25 cellular contexts compared by ENCODE assay signal in genomic region chr5:81753429-81753828, GRCh38. TPM values are rescaled to one million over a fixed set of nuclear protein-coding genes. Genes with fewer than 3 reads are reported as not detected.
DNase-seq lines count a peak whose midpoint lies in the region; ATAC-seq, FAIRE-seq and TF ChIP-seq lines count a peak whose summit lies in the region.
"Had no signal": no experiment of that assay in that cellular context is flagged by ENCODE, and none has a peak within 500 bp of the region (broad histone marks: within the 10 kb centered on the region; RNA-seq: fewer than 3 reads in every experiment).

No MANE protein-coding gene starts in this region.

- 0% methylated on average over 1 of the region's 2 CpGs; no CpG with 5 or more reads in 1 of the 2 experiments for WGBS in IMR-90 (ENCODE audit: extremely low coverage in 2 of 2, insufficient read length in 1 of 2), 2 experiments

- peaks cover 4 to 11% of the 10 kb centered on the region in 2 experiments for H3K79me1 ChIP-seq in IMR-90 (ENCODE audit: low read depth in 1 of 2, low read length in 2 of 2)

- TF ChIP-seq POLR2A in IMR-90 (IDR thresholded peaks at IDR 0.05; ENCODE audit: low read depth, low read length) = no peak

- no peak for FAIRE-seq in urothelium cell line (lab: Jason Lieb, UNC)
- FAIRE-seq: HTR-8/SVneo, kidney had no signal

- no peak overlapping the region for H3K9ac ChIP-seq in IMR-90 (ENCODE audit: low read depth, low read length)

- H3K27me3 Mint-ChIP-seq in CD4-positive, alpha-beta T cell = no peaks in the 10 kb centered on the region
- no peaks in the 10 kb centered on the region for H3K27me3 Mint-ChIP-seq in chondrocyte (ENCODE audit: low read depth)
- no peaks in the 10 kb centered on the region for H3K27me3 Mint-ChIP-seq in progenitor cell of endocrine pancreas
- peaks cover 6 to 13% of the 10 kb centered on the region in 2 donors for H3K27me3 Mint-ChIP-seq in effector memory CD8-positive, alpha-beta T cell
- H3K27me3 Mint-ChIP-seq: activated T-helper 17 cell treated with anti-CD3 and anti-CD28 coated beads, Interleukin-2, amount 50 U/mL, for 72 hours had no signal

- H3K36me3 ChIP-seq in IMR-90 (ENCODE audit: control insufficient read depth, insufficient read depth, low read length) = no peaks in the 10 kb centered on the region
- H3K36me3 ChIP-seq: ovary, right lobe of liver had no signal

- 0 out of 3 replicates have a peak overlapping the region, but pooled peaks have one; percentile 42 for H2BK15ac ChIP-seq in IMR-90 (ENCODE audit: low read depth, low read length)

- H3K56ac ChIP-seq in IMR-90 (ENCODE audit: extremely low read depth, insufficient read depth, low read length) = no peak overlapping the region

- intact Hi-C loops in CD4-positive, alpha-beta T cell (cut with DNase I, micrococcal nuclease) = loop anchor here (5.0 to 10.0 kb wide), 5 partner anchors 34 to 521 kb away; partner anchors contain the start of gene RPS23 (in 1 of the 2)
- intact Hi-C loops in IMR-90 (cut with micrococcal nuclease) = loop anchor here (10.0 kb wide), 1 partner anchor 449 kb away; the partner anchor contains the start of gene ZCCHC9

- H2AFZ ChIP-seq in IMR-90 (replicated peaks; ENCODE audit: low read length, poor library complexity) = no peak overlapping the region

- CTCF ChIA-PET in CD4-positive, alpha-beta T cell (lab: Charles Lee) = no interaction called here
- CTCF ChIA-PET in IMR-90 (lab: Yijun Ruan, JAX) = no interaction called here

- H3K9me3 ChIP-seq in CD4-positive, alpha-beta T cell (ENCODE audit: control insufficient read depth, low read length) = no peaks in the 10 kb centered on the region
- no peaks in the 10 kb centered on the region for H3K9me3 ChIP-seq in IMR-90 (ENCODE audit: control insufficient read depth, insufficient read depth, low read length)
- H3K9me3 ChIP-seq: ovary, right lobe of liver had no signal

- peak overlapping the region; percentile 22 for H3K27ac Mint-ChIP-seq in CD4-positive, alpha-beta T cell
- H3K27ac Mint-ChIP-seq in chondrocyte (ENCODE audit: unreplicated experiment) (peak overlapping the region; percentile 73), progenitor cell of endocrine pancreas (no peak overlapping the region)
- H3K27ac Mint-ChIP-seq in effector memory CD8-positive, alpha-beta T cell = no peak overlapping the region
- H3K27ac Mint-ChIP-seq: activated naive CD8-positive, alpha-beta T cell treated with anti-CD3 and anti-CD28 coated beads, Interleukin-2, amount 10 ng/mL, durations not matched to agents 7 days and 5 days; activated T-helper 17 cell treated with anti-CD3 and anti-CD28 coated beads, Interleukin-2, amount 50 U/mL, for 72 hours had no signal

- in situ Hi-C loops in IMR-90 (cut with MboI; ENCODE audit: low sequenced_read_pairs) = loop anchor here (25.0 kb wide), 1 partner anchor 409 kb away; no protein-coding TSS in a partner anchor

- no peak overlapping the region for H4K91ac ChIP-seq in IMR-90 (ENCODE audit: insufficient read depth, low read depth, low read length)

- peaks cover 5% of the 10 kb centered on the region for H3K9me1 ChIP-seq in IMR-90 (ENCODE audit: insufficient read depth, low read length)

- no peak overlapping the region for H3K18ac ChIP-seq in IMR-90 (ENCODE audit: low read depth, low read length)

- no peaks in the 10 kb centered on the region for H3K9me3 Mint-ChIP-seq in CD4-positive, alpha-beta T cell
- H3K9me3 Mint-ChIP-seq in chondrocyte (ENCODE audit: low read depth) = no peaks in the 10 kb centered on the region
- H3K9me3 Mint-ChIP-seq in progenitor cell of endocrine pancreas (ENCODE audit: low read depth) = no peaks in the 10 kb centered on the region
- H3K9me3 Mint-ChIP-seq in effector memory CD8-positive, alpha-beta T cell = no peaks in the 10 kb centered on the region
- H3K9me3 Mint-ChIP-seq: activated naive CD8-positive, alpha-beta T cell treated with anti-CD3 and anti-CD28 coated beads, Interleukin-2, amount 10 ng/mL, durations not matched to agents 7 days and 5 days; activated T-helper 17 cell treated with anti-CD3 and anti-CD28 coated beads, Interleukin-2, amount 50 U/mL, for 72 hours had no signal

- H3K27me3 ChIP-seq in CD4-positive, alpha-beta T cell (ENCODE audit: control insufficient read depth, insufficient read depth, low read length) = no peaks in the 10 kb centered on the region
- H3K27me3 ChIP-seq in IMR-90 (ENCODE audit: control insufficient read depth, insufficient read depth, low read length) = no peaks in the 10 kb centered on the region
- H3K27me3 ChIP-seq: ovary, right lobe of liver had no signal

- H3K23ac ChIP-seq in IMR-90 (ENCODE audit: low read depth, low read length) = no peak overlapping the region

- no peak overlapping the region for H2BK20ac ChIP-seq in IMR-90 (ENCODE audit: low read depth, low read length)

- H3K27ac ChIP-seq in CD4-positive, alpha-beta T cell (ENCODE audit: low read depth, low read length) = no peak overlapping the region
- no peak overlapping the region for H3K27ac ChIP-seq in IMR-90 (ENCODE audit: insufficient read depth, low read length)
- H3K27ac ChIP-seq: ovary, right lobe of liver had no signal

- no peak overlapping the region for H3K4me3 ChIP-seq in IMR-90 (ENCODE audit: insufficient read depth, low read depth, low read length)
- H3K4me3 ChIP-seq: lung, ovary, right lobe of liver had no signal

- no peak for ATAC-seq in CD4-positive, alpha-beta T cell (ENCODE audit: poor library complexity)
- no peak for ATAC-seq in IMR-90 (ENCODE audit: low read depth)
- no peak for ATAC-seq in omental fat pad (ENCODE audit: low FRiP score)
- ATAC-seq in effector memory CD8-positive, alpha-beta T cell (replicated peaks) = no peak
- ATAC-seq: activated T-helper 17 cell treated with anti-CD3 and anti-CD28 coated beads, Interleukin-2, amount 50 U/mL, for 72 hours; esophagus mucosa; PC-3; right lobe of liver had no signal

- peak overlapping the region; percentile 68 for H3K4me3 Mint-ChIP-seq in CD4-positive, alpha-beta T cell
- H3K4me3 Mint-ChIP-seq in chondrocyte (ENCODE audit: unreplicated experiment) (no peak overlapping the region), progenitor cell of endocrine pancreas (ENCODE audit: low read depth) (peak overlapping the region; percentile 40)
- no peak overlapping the region for H3K4me3 Mint-ChIP-seq in effector memory CD8-positive, alpha-beta T cell
- H3K4me3 Mint-ChIP-seq: activated naive CD8-positive, alpha-beta T cell treated with anti-CD3 and anti-CD28 coated beads, Interleukin-2, amount 10 ng/mL, durations not matched to agents 7 days and 5 days; activated T-helper 17 cell treated with anti-CD3 and anti-CD28 coated beads, Interleukin-2, amount 50 U/mL, for 72 hours had no signal

- no peak overlapping the region; the same call in 1 of the 2 replicates for H3K4ac ChIP-seq in IMR-90 (ENCODE audit: low read depth, low read length)

- H2BK5ac ChIP-seq in IMR-90 (ENCODE audit: low read depth, low read length, poor library complexity, severe bottlenecking) = no peak overlapping the region

- H2AK9ac ChIP-seq in IMR-90 (replicated peaks; ENCODE audit: low read depth, low read length, poor library complexity) = no peak overlapping the region

- no peak for DNase-seq in CD4-positive, alpha-beta T cell
- DNase-seq in IMR-90 (no peak), chondrocyte (ENCODE audit: low spot score) (no peak), progenitor cell of endocrine pancreas (ENCODE audit: low spot score, unreplicated experiment) (no peak), omental fat pad (ENCODE audit: low spot score) (no peak), urothelium cell line (ENCODE audit: low spot score) (no peak)
- DNase-seq in effector memory CD8-positive, alpha-beta T cell = no peak
- DNase-seq: activated CD4-positive, alpha-beta T cell treated with anti-CD3 and anti-CD28 coated beads for 4 hours; activated naive CD8-positive, alpha-beta T cell treated with anti-CD3 and anti-CD28 coated beads, Interleukin-2, amount 10 ng/mL, durations not matched to agents 7 days and 5 days; CD4-positive, alpha-beta memory T cell; effector memory CD4-positive, alpha-beta T cell; Karpas-422; kidney; NCI-H1048; NCI-H1930; NCI-H345; ovary; PC-3; right lobe of liver; SHP77; SW 1271 had no signal

- TF ChIP-seq CTCF in CD4-positive, alpha-beta T cell (IDR thresholded peaks at IDR 0.05) = no peak
- TF ChIP-seq CTCF in IMR-90 (conservative IDR thresholded peaks at IDR 0.05; ENCODE audit: low read depth, low read length) (no peak), chondrocyte (IDR thresholded peaks at IDR 0.05) (no peak), progenitor cell of endocrine pancreas (IDR thresholded peaks at IDR 0.05; ENCODE audit: unreplicated experiment) (no peak), omental fat pad (IDR thresholded peaks at IDR 0.05) (no peak)

- no TSS peak for BruUV-seq in IMR-90 (replicated peaks; lab: Mats Ljungman, UMichigan)

- H2AK5ac ChIP-seq in IMR-90 (ENCODE audit: low read depth, low read length) = no peak overlapping the region

- H3K4me2 ChIP-seq in IMR-90 (ENCODE audit: low read depth, low read length) = no peak overlapping the region

- H3K4me1 Mint-ChIP-seq in CD4-positive, alpha-beta T cell (ENCODE audit: low read depth) = peaks cover 22% of the 10 kb centered on the region
- H3K4me1 Mint-ChIP-seq in chondrocyte (ENCODE audit: low read depth) (peaks cover 63% of the 10 kb centered on the region), progenitor cell of endocrine pancreas (ENCODE audit: low read depth) (peaks cover 25% of the 10 kb centered on the region)
- peaks cover 3 to 13% of the 10 kb centered on the region in 2 donors for H3K4me1 Mint-ChIP-seq in effector memory CD8-positive, alpha-beta T cell (ENCODE audit: low read depth in 2 of 2)

- POLR2A ChIA-PET in CD4-positive, alpha-beta T cell (lab: Charles Lee) = interaction anchor here (0.6 to 6.9 kb wide), 3 partner anchors 98 to 227 kb away, joined by 3 to 383 read pairs (median 3); no protein-coding TSS in a partner anchor
- POLR2A ChIA-PET in IMR-90 (lab: Charles Lee; ENCODE audit: unreplicated experiment) = no interaction called here

- no peak overlapping the region for H4K8ac ChIP-seq in IMR-90 (ENCODE audit: low read depth in 2 of 2, low read length in 2 of 2)

- H3K4me1 ChIP-seq in IMR-90 (ENCODE audit: control insufficient read depth, insufficient read depth, low read length) = peaks cover 4% of the 10 kb centered on the region
- H3K4me1 ChIP-seq: right lobe of liver had no signal

- no peak overlapping the region for H4K5ac ChIP-seq in IMR-90 (ENCODE audit: low read depth, low read length)

- H3K36me3 Mint-ChIP-seq in CD4-positive, alpha-beta T cell (ENCODE audit: low read depth) = peaks cover 11% of the 10 kb centered on the region
- H3K36me3 Mint-ChIP-seq in chondrocyte (ENCODE audit: low read depth) (no peaks in the 10 kb centered on the region), progenitor cell of endocrine pancreas (ENCODE audit: insufficient read depth) (no peaks in the 10 kb centered on the region)
- peaks cover 17% of the 10 kb centered on the region for H3K36me3 Mint-ChIP-seq in effector memory CD8-positive, alpha-beta T cell (ENCODE audit: insufficient read depth)

- H3K14ac ChIP-seq in IMR-90 (replicated peaks; ENCODE audit: low read depth, low read length) = no peak overlapping the region

- dilution Hi-C loops in IMR-90 (cut with HindIII; ENCODE audit: low sequenced_read_pairs, unreplicated experiment) = no loop called here

- TF ChIP-seq RAD21 in IMR-90 (IDR thresholded peaks at IDR 0.05; ENCODE audit: low read length) = no peak

- no peaks in the 10 kb centered on the region for H4K20me1 ChIP-seq in IMR-90 (ENCODE audit: insufficient read depth, low read length)

- peak overlapping the region; percentile 30; the same call in 1 of the 2 replicates for H2BK120ac ChIP-seq in IMR-90 (ENCODE audit: low read depth, low read length)

RNA-seq across cellular contexts. Expression of gene SSBP2, which starts 2.5 kb away (rescaled TPM):
- 10 to 100 TPM; 33.5 to 36.3 TPM for total RNA-seq in CD4-positive, alpha-beta T cell
- total RNA-seq in IMR-90 (2012; rRNA removed) (33.6 and 42.7 TPM in 2 replicates), chondrocyte (47.9 to 61.4 TPM (median 52.0 TPM) in 3 replicates), progenitor cell of endocrine pancreas (66.6 and 68.9 TPM in 2 replicates), omental fat pad (10 to 100 TPM; 25.9 to 94.6 (median 41.8) TPM)
- polyA plus RNA-seq in IMR-90 (2012; rRNA removed) = 35.0 and 38.4 TPM in 2 replicates
- 14.1 and 16.7 TPM in 2 replicates for polyA plus RNA-seq in IMR-90 (2012; cell fraction: cytosol; rRNA removed)
- 15.5 and 49.1 TPM in 2 replicates for polyA plus RNA-seq in IMR-90 (2012; cell fraction: nucleus; rRNA removed; ENCODE audit: low replicate concordance)

Comparison
In these comparisons a context has a peak if more than half of its experiments do, and no peak if none do; other contexts are left out.
1. H3K27ac Mint-ChIP-seq: peak in CD4-positive, alpha-beta T cell (single experiment) and chondrocyte (single experiment); none in progenitor cell of endocrine pancreas (single experiment) and effector memory CD8-positive, alpha-beta T cell (0 of 2).
2. H3K4me3 Mint-ChIP-seq: peak in CD4-positive, alpha-beta T cell (single experiment) and progenitor cell of endocrine pancreas (single experiment); none in chondrocyte (single experiment) and effector memory CD8-positive, alpha-beta T cell (0 of 2).